19 cellular contexts compared by ENCODE assay signal in genomic region chr14:95267306-95267705, GRCh38. TPM values are rescaled to one million over a fixed set of nuclear protein-coding genes. Genes with fewer than 3 reads are reported as not detected.
A peak's percentile ranks its signal among the peaks of the same experiment; 100 is the strongest.
DNase-seq lines count a peak whose midpoint lies in the region; ATAC-seq lines count a peak whose summit lies in the region.
"Had no signal": no experiment of that assay in that cellular context is flagged by ENCODE, and none has a peak within 500 bp of the region (broad histone marks: within the 10 kb centered on the region; RNA-seq: fewer than 3 reads in every experiment).

No MANE protein-coding gene starts in this region.

- peak; percentile 62 to 72 for ATAC-seq in natural killer cell treated with Interleukin-12 subunit alpha and Interleukin-12 subunit beta and Interleukin-15 and Interleukin-18, amount 100 ng/mL, for 72 hours
- ATAC-seq in HG03439 (IDR thresholded peaks at IDR 0.05; ENCODE audit: unreplicated experiment) (no peak), HG03135 (IDR thresholded peaks at IDR 0.05; ENCODE audit: unreplicated experiment) (no peak), GM21526 (IDR thresholded peaks at IDR 0.05; ENCODE audit: low FRiP score, unreplicated experiment) (no peak)
- ATAC-seq: psoas muscle, upper lobe of right lung had no signal

- peak; percentile 26 for DNase-seq in NCI-H526 treated with DMSO at 0.1 percent for 48 hours (lab: John Stamatoyannopoulos, UW)
- DNase-seq in NCI-H526 (lab: John Stamatoyannopoulos, UW) = no peak
- DNase-seq in Jurkat, Clone E6-1 (ENCODE audit: low read depth, low spot score) = peak; percentile 69
- peak; percentile 76 for DNase-seq in natural killer cell treated with Interleukin-12 subunit alpha and Interleukin-12 subunit beta and Interleukin-15 and Interleukin-18, amount 100 ng/mL, for 72 hours (ENCODE audit: low spot score)
- DNase-seq: activated CD4-positive, alpha-beta T cell treated with anti-CD3 and anti-CD28 coated beads, Interleukin-2, amount 50 U/mL, for 48 hours; MG63; NCI-H187 treated with DMSO at 0.1 percent for 48 hours; nephron progenitor cell; psoas muscle; spleen; upper lobe of right lung had no signal

- H3K4me1 Mint-ChIP-seq in activated naive CD8-positive, alpha-beta T cell (ENCODE audit: low read depth) = peaks cover 34% of the 10 kb centered on the region
- H3K4me1 Mint-ChIP-seq in natural killer cell treated with Interleukin-12 subunit alpha and Interleukin-12 subunit beta and Interleukin-15 and Interleukin-18, amount 100 ng/mL, for 72 hours (ENCODE audit: low read depth in 2 of 2) = peaks cover 30 to 31% of the 10 kb centered on the region in 2 donors

- no peaks in the 10 kb centered on the region for H3K36me3 Mint-ChIP-seq in activated naive CD8-positive, alpha-beta T cell
- H3K36me3 Mint-ChIP-seq in natural killer cell treated with Interleukin-12 subunit alpha and Interleukin-12 subunit beta and Interleukin-15 and Interleukin-18, amount 100 ng/mL, for 72 hours = peaks cover 4% of the 10 kb centered on the region
- H3K36me3 Mint-ChIP-seq: activated naive CD4-positive, alpha-beta T cell treated with anti-CD3 and anti-CD28 coated beads, Interleukin-2, amount 50 U/mL, for 24 hours; CD4-positive, alpha-beta memory T cell had no signal

- no peak overlapping the region for H3K4me3 ChIP-seq in Jurkat, Clone E6-1 (ENCODE audit: low read length)
- H3K4me3 ChIP-seq: esophagus muscularis mucosa, MG63, psoas muscle, SK-N-MC, spleen, upper lobe of right lung had no signal

- no peaks in the 10 kb centered on the region for H3K9me3 Mint-ChIP-seq in activated naive CD8-positive, alpha-beta T cell (ENCODE audit: low read depth)
- H3K9me3 Mint-ChIP-seq in natural killer cell treated with Interleukin-12 subunit alpha and Interleukin-12 subunit beta and Interleukin-15 and Interleukin-18, amount 100 ng/mL, for 72 hours = peaks cover 4% of the 10 kb centered on the region

- H3K27me3 Mint-ChIP-seq in activated naive CD8-positive, alpha-beta T cell = no peaks in the 10 kb centered on the region
- H3K27me3 Mint-ChIP-seq in natural killer cell treated with Interleukin-12 subunit alpha and Interleukin-12 subunit beta and Interleukin-15 and Interleukin-18, amount 100 ng/mL, for 72 hours = peaks cover 12 to 23% of the 10 kb centered on the region in 2 donors
- H3K27me3 Mint-ChIP-seq: activated naive CD4-positive, alpha-beta T cell treated with anti-CD3 and anti-CD28 coated beads, Interleukin-2, amount 50 U/mL, for 24 hours had no signal

- H3K27ac Mint-ChIP-seq in activated naive CD8-positive, alpha-beta T cell = peak overlapping the region; percentile 13
- peak overlapping the region; percentile 81 to 96 for H3K27ac Mint-ChIP-seq in natural killer cell treated with Interleukin-12 subunit alpha and Interleukin-12 subunit beta and Interleukin-15 and Interleukin-18, amount 100 ng/mL, for 72 hours
- H3K27ac Mint-ChIP-seq: CD4-positive, alpha-beta memory T cell; nephron progenitor cell had no signal

- H3K4me3 Mint-ChIP-seq in activated naive CD8-positive, alpha-beta T cell = peak overlapping the region; percentile 6
- H3K4me3 Mint-ChIP-seq in natural killer cell treated with Interleukin-12 subunit alpha and Interleukin-12 subunit beta and Interleukin-15 and Interleukin-18, amount 100 ng/mL, for 72 hours = peak overlapping the region; percentile 82
- H3K4me3 Mint-ChIP-seq: activated naive CD4-positive, alpha-beta T cell treated with anti-CD3 and anti-CD28 coated beads, Interleukin-2, amount 50 U/mL, for 24 hours; nephron progenitor cell had no signal

RNA-seq across cellular contexts. Expression of gene CLMN, which starts 52.4 kb away (rescaled TPM):
- polyA plus RNA-seq in Jurkat, Clone E6-1 (2012; ENCODE audit: insufficient read depth, insufficient read length) = 8.7 TPM
- total RNA-seq in natural killer cell treated with Interleukin-12 subunit alpha and Interleukin-12 subunit beta and Interleukin-15 and Interleukin-18, amount 100 ng/mL, for 72 hours = 1 to 10 TPM; 2.6 to 3.5 TPM

Comparison
In these comparisons a context has a peak if more than half of its experiments do, and no peak if none do; other contexts are left out.
1. DNase-seq: peak in NCI-H526 treated with DMSO at 0.1 percent for 48 hours (single experiment), Jurkat, Clone E6-1 (single experiment) and natural killer cell treated with Interleukin-12 subunit alpha and Interleukin-12 subunit beta and Interleukin-15 and Interleukin-18, amount 100 ng/mL, for 72 hours (single experiment); none in NCI-H526 (0 of 2).
2. ATAC-seq: peak in natural killer cell treated with Interleukin-12 subunit alpha and Interleukin-12 subunit beta and Interleukin-15 and Interleukin-18, amount 100 ng/mL, for 72 hours (2 of 2); none in HG03439 (single experiment), HG03135 (single experiment) and GM21526 (single experiment).